In the genomic region with DNA sequence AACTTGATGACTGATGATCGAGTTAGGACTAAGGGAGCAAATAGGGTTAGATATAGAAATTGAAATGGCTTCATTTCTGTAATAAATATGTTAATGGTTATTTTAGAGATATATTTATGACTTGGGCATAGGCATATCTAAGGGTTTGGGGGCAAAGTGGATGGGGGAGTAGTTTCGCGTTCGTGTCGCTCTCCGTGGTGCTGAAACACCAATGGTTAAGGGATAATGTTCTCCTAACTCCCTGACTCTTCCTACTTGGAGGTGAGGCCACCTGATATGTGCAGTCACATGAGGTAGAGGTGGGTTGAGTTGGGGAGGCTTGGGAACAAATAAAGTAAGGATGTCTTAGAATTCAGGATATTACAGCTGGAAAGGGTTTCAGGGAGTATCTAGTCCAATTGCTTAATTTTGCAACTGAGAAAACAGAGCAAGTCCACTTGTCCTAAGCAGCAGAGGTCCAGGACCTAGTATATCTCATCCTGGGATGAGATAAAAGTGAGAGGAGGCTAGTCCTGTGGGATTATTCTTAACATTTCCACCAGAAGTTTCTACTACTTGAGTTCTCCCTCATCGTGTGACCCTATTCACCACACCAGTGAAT, we compare ENCODE assay signal across 11 cellular contexts. TPM values are rescaled to one million over a fixed set of nuclear protein-coding genes. Genes with fewer than 3 reads are reported as not detected.
DNase-seq lines count a peak whose midpoint lies in the region; ATAC-seq and TF ChIP-seq lines count a peak whose summit lies in the region.
"Had no signal": no experiment of that assay in that cellular context is flagged by ENCODE, and none has a peak within 500 bp of the region (broad histone marks: within the 10 kb centered on the region; RNA-seq: fewer than 3 reads in every experiment).

No MANE protein-coding gene starts in this region.

- no peak overlapping the region for H3K23ac ChIP-seq in H9 (ENCODE audit: insufficient read length, low read depth, low read length)

- H3K14ac ChIP-seq in H9 (ENCODE audit: insufficient read depth, low read length) = no peak overlapping the region

- no peak for ATAC-seq in GM18867 (IDR thresholded peaks at IDR 0.05; ENCODE audit: unreplicated experiment)

- H3K56ac ChIP-seq in H9 (ENCODE audit: insufficient read length, low read depth, low read length) = no peak overlapping the region

- CTCF ChIA-PET in CD8-positive, alpha-beta memory T cell (lab: Charles Lee) = no interaction called here

- peaks cover 2% of the 10 kb centered on the region for H3K27me3 Mint-ChIP-seq in H9 (ENCODE audit: low read depth)
- peaks cover 7 to 25% of the 10 kb centered on the region in 2 donors for H3K27me3 Mint-ChIP-seq in CD8-positive, alpha-beta memory T cell

- no peak overlapping the region for H3K9ac ChIP-seq in H9 (ENCODE audit: extremely low read depth, insufficient read length, low read length)

- H3T11ph ChIP-seq in H9 (ENCODE audit: low read length) = no peak overlapping the region

- in situ Hi-C loops in Caki2 (cut with HindIII; ENCODE audit: low pct_unique_long_range_greater_than_20kb, low sequenced_read_pairs) = no loop called here

- no peaks in the 10 kb centered on the region for H3K79me2 ChIP-seq in H9 (ENCODE audit: insufficient read depth, low read length)

- H2BK15ac ChIP-seq in H9 (ENCODE audit: low read depth, low read length) = no peak overlapping the region

- WGBS in H9 (ENCODE audit: extremely low coverage, insufficient read length, low lambda C conversion rate) = no CpG with 5 or more reads among the region's 7 CpGs

- no peak overlapping the region for H4K5ac ChIP-seq in H9 (ENCODE audit: insufficient read length, low read depth, low read length)

- no peak overlapping the region for H2BK20ac ChIP-seq in H9 (ENCODE audit: low read depth, low read length, poor library complexity, severe bottlenecking)

- no peak overlapping the region for H2AFZ ChIP-seq in H9 (ENCODE audit: low read length)

- POLR2A ChIA-PET in CD8-positive, alpha-beta memory T cell (lab: Charles Lee) = no interaction called here

- H3K4me3 ChIP-seq in fibroblast of the aortic adventitia (ENCODE audit: low read depth, low read length) (no peak overlapping the region), right atrium auricular region (no peak overlapping the region)
- no peak overlapping the region for H3K4me3 ChIP-seq in CD8-positive, alpha-beta memory T cell (ENCODE audit: low read length)
- H3K4me3 ChIP-seq: esophagus muscularis mucosa had no signal

- H2BK120ac ChIP-seq in H9 (ENCODE audit: low read depth, low read length, poor library complexity, severe bottlenecking) = no peak overlapping the region

- H3K36me3 Mint-ChIP-seq in H9 (ENCODE audit: insufficient read depth in 1 of 3, low read depth in 3 of 3) = no peaks in the 10 kb centered on the region
- peaks cover 0 to 1% (median 0%) of the 10 kb centered on the region in 3 donors for H3K36me3 Mint-ChIP-seq in CD8-positive, alpha-beta memory T cell
- H3K36me3 Mint-ChIP-seq: activated naive CD4-positive, alpha-beta T cell treated with anti-CD3 and anti-CD28 coated beads, Interleukin-2, amount 50 U/mL, for 24 hours had no signal

- H2AK5ac ChIP-seq in H9 (ENCODE audit: insufficient read length, low read length) = no peak overlapping the region

- H3K27ac Mint-ChIP-seq in H9 = no peak overlapping the region
- H3K27ac Mint-ChIP-seq in CD8-positive, alpha-beta memory T cell = no peak overlapping the region
- H3K27ac Mint-ChIP-seq: activated naive CD4-positive, alpha-beta T cell treated with anti-CD3 and anti-CD28 coated beads, Interleukin-2, amount 50 U/mL, for 24 hours had no signal

- H3K27me3 ChIP-seq in H9 (ENCODE audit: insufficient read depth, low read length) = no peaks in the 10 kb centered on the region
- no peaks in the 10 kb centered on the region for H3K27me3 ChIP-seq in right atrium auricular region
- H3K27me3 ChIP-seq in CD8-positive, alpha-beta memory T cell (ENCODE audit: insufficient read depth, low read length, poor library complexity, severe bottlenecking) = no peaks in the 10 kb centered on the region
- H3K27me3 ChIP-seq: esophagus muscularis mucosa had no signal

- H3K4me3 Mint-ChIP-seq in H9 = no peak overlapping the region
- H3K4me3 Mint-ChIP-seq in CD8-positive, alpha-beta memory T cell = no peak overlapping the region
- H3K4me3 Mint-ChIP-seq: activated naive CD4-positive, alpha-beta T cell treated with anti-CD3 and anti-CD28 coated beads, Interleukin-2, amount 50 U/mL, for 24 hours had no signal

- H2BK12ac ChIP-seq in H9 (ENCODE audit: insufficient read length, low read depth, low read length) = no peak overlapping the region

- TF ChIP-seq CTCF in H9 (conservative IDR thresholded peaks at IDR 0.05) (no peak), fibroblast of the aortic adventitia (IDR thresholded peaks at IDR 0.05; ENCODE audit: insufficient read depth, low read length) (no peak), right atrium auricular region (IDR thresholded peaks at IDR 0.05) (no peak)

- no peak overlapping the region for H3K4ac ChIP-seq in H9 (ENCODE audit: low read depth, low read length)

- no peak overlapping the region for H4K8ac ChIP-seq in H9 (replicated peaks; ENCODE audit: insufficient read length, low read depth, low read length)

- H3K4me2 ChIP-seq in H9 (ENCODE audit: insufficient read depth, insufficient read length, low read length) = no peak overlapping the region

- DNase-seq in Caki2 (ENCODE audit: low read depth) = peak; percentile 38
- DNase-seq in H9 = peak; percentile 47
- peak; percentile 7 for DNase-seq in T1000 (lab: John Stamatoyannopoulos, UW)
- peak; percentile 41 for DNase-seq in fibroblast of the aortic adventitia (ENCODE audit: low read depth)
- no peak for DNase-seq in right atrium auricular region (ENCODE audit: low spot score)
- no peak for DNase-seq in CD8-positive, alpha-beta memory T cell
- no peak for DNase-seq in activated gamma-delta T cell treated with Interleukin-2 at 50 U/mL for 16 hours
- DNase-seq: NCI-H1930 had no signal

- H3K23me2 ChIP-seq in H9 (ENCODE audit: insufficient read length, low read depth, low read length, poor library complexity, severe bottlenecking) = no peaks in the 10 kb centered on the region

- no peaks in the 10 kb centered on the region; a peak in 2 of 5 replicates for H3K9me3 Mint-ChIP-seq in H9
- H3K9me3 Mint-ChIP-seq in CD8-positive, alpha-beta memory T cell = peaks cover 0 to 2% (median 0%) of the 10 kb centered on the region in 5 donors
- H3K9me3 Mint-ChIP-seq: activated naive CD4-positive, alpha-beta T cell treated with anti-CD3 and anti-CD28 coated beads, Interleukin-2, amount 50 U/mL, for 24 hours had no signal

- H3K4me1 ChIP-seq in H9 (ENCODE audit: insufficient read depth, low read length) (peaks cover 22% of the 10 kb centered on the region; the same call in 1 of the 2 replicates), right atrium auricular region (no peaks in the 10 kb centered on the region)
- H3K4me1 ChIP-seq in CD8-positive, alpha-beta memory T cell (ENCODE audit: insufficient read depth, low read length) = no peaks in the 10 kb centered on the region
- H3K4me1 ChIP-seq: esophagus muscularis mucosa had no signal

- peaks cover 33 to 42% of the 10 kb centered on the region in 2 experiments for H3K4me1 Mint-ChIP-seq in H9
- no peaks in the 10 kb centered on the region for H3K4me1 Mint-ChIP-seq in CD8-positive, alpha-beta memory T cell
- H3K4me1 Mint-ChIP-seq: activated naive CD4-positive, alpha-beta T cell treated with anti-CD3 and anti-CD28 coated beads, Interleukin-2, amount 50 U/mL, for 24 hours had no signal

- H4K20me1 ChIP-seq in H9 (ENCODE audit: control insufficient read depth, insufficient read depth, insufficient read length) = no peaks in the 10 kb centered on the region

- no peaks in the 10 kb centered on the region for H3K36me3 ChIP-seq in right atrium auricular region
- no peaks in the 10 kb centered on the region for H3K36me3 ChIP-seq in CD8-positive, alpha-beta memory T cell (ENCODE audit: insufficient read depth, low read length)
- H3K36me3 ChIP-seq: esophagus muscularis mucosa had no signal

- H4K91ac ChIP-seq in H9 (ENCODE audit: insufficient read length, low read depth, low read length) = no peak overlapping the region

- no peaks in the 10 kb centered on the region for H3K79me1 ChIP-seq in H9 (ENCODE audit: insufficient read depth, low read depth, low read length, poor library complexity, severe bottlenecking)

- H3K27ac ChIP-seq in H9 (ENCODE audit: insufficient read length, low read depth, low read length) = no peak overlapping the region
- H3K27ac ChIP-seq in right atrium auricular region = no peak overlapping the region
- H3K27ac ChIP-seq in CD8-positive, alpha-beta memory T cell (ENCODE audit: low read depth, low read length) = no peak overlapping the region
- H3K27ac ChIP-seq: esophagus muscularis mucosa had no signal

- H2BK5ac ChIP-seq in H9 (ENCODE audit: insufficient read length, low read length) = no peak overlapping the region

- H3K9me3 ChIP-seq in H9 (ENCODE audit: control insufficient read depth, low read depth, low read length) (no peaks in the 10 kb centered on the region), right atrium auricular region (no peaks in the 10 kb centered on the region)
- H3K9me3 ChIP-seq in CD8-positive, alpha-beta memory T cell (ENCODE audit: low read length) = no peaks in the 10 kb centered on the region
- H3K9me3 ChIP-seq: esophagus muscularis mucosa had no signal

- no peak overlapping the region for H3K18ac ChIP-seq in H9 (ENCODE audit: insufficient read length, low read depth, low read length)

RNA-seq across cellular contexts. Expression of a gene that starts 44.0 kb away (rescaled TPM):
- 58.0 and 80.1 TPM in 2 replicates for total RNA-seq in Caki2 (2014; rRNA removed; shearing (Covaris generic); ENCODE audit: low replicate concordance)
- 67.1 and 67.5 TPM in 2 replicates for total RNA-seq in H9 (2021)
- total RNA-seq in fibroblast of the aortic adventitia (ENCODE audit: low replicate concordance) = 130 and 401 TPM in 2 replicates
- total RNA-seq in right atrium auricular region = 100 to 1,000 TPM; 203 to 558 TPM
- under 1 TPM; 0.13 to 0.18 TPM for total RNA-seq in CD8-positive, alpha-beta memory T cell
- polyA plus RNA-seq in CD8-positive, alpha-beta memory T cell = 0.16 TPM

Comparison
In these comparisons a context has a peak if more than half of its experiments do, and no peak if none do; other contexts are left out.
1. DNase-seq: peak in Caki2 (single experiment), H9 (single experiment), T1000 (single experiment) and fibroblast of the aortic adventitia (single experiment); none in right atrium auricular region (single experiment), CD8-positive, alpha-beta memory T cell (0 of 5) and activated gamma-delta T cell treated with Interleukin-2 at 50 U/mL for 16 hours (single experiment).
2. RNA of a gene that starts 44.0 kb away (total RNA-seq): 203 to 558 TPM in right atrium auricular region, 130 to 401 TPM in fibroblast of the aortic adventitia, 58.0 to 80.1 TPM in Caki2 and 67.1 to 67.5 TPM in H9; 0.13 to 0.18 TPM in CD8-positive, alpha-beta memory T cell; every median in the first group is over 10 times any median in the second.